Comparison of ENCODE assay signal across 8 cellular contexts in genomic region chr5:107571621-107572489, GRCh38.
DNase-seq lines count a peak whose midpoint lies in the region; ATAC-seq and TF ChIP-seq lines count a peak whose summit lies in the region.

No MANE protein-coding gene starts in this region.

- peaks cover 36% of the 10 kb centered on the region for H3K27me3 Mint-ChIP-seq in activated CD4-positive, alpha-beta T cell treated with anti-CD3 and anti-CD28 coated beads, Interleukin-2, amount 10 ng/mL, durations not matched to agents 24 days and 14 days

- H3K36me3 ChIP-seq in BJ (ENCODE audit: control insufficient read depth, insufficient read depth, low read length): no peaks in the 10 kb centered on the region
- no peaks in the 10 kb centered on the region for H3K36me3 ChIP-seq in liver (ENCODE audit: control insufficient read depth in 4 of 4, insufficient read depth in 3 of 4, low read depth in 1 of 4, low read length in 3 of 4)

- H3K9me3 ChIP-seq in liver (ENCODE audit: control insufficient read depth in 4 of 4, low read length in 3 of 4): no peaks in the 10 kb centered on the region

- H3K9ac ChIP-seq in liver (ENCODE audit: low read depth in 1 of 2, low read length in 2 of 2): peak overlapping the region; percentile 74 to 92

- H3K36me3 Mint-ChIP-seq in activated CD4-positive, alpha-beta T cell treated with anti-CD3 and anti-CD28 coated beads, Interleukin-2, amount 10 ng/mL, durations not matched to agents 24 days and 14 days (ENCODE audit: low read depth): no peaks in the 10 kb centered on the region

- CTCF ChIA-PET in BJ (lab: Yijun Ruan, JAX): interaction anchor here (0.5 to 3.3 kb wide), 27 partner anchors 9 to 700 kb away, joined by 3 to 33 read pairs (median 4); no protein-coding TSS in a partner anchor

- H3K4me3 ChIP-seq in BJ (ENCODE audit: low read depth, low read length) (peak overlapping the region; percentile 33), liver (ENCODE audit: low read depth in 1 of 3, low read length in 3 of 3) (peak overlapping the region; percentile 34 to 88 (median 46))

- no peak overlapping the region for H3K27ac Mint-ChIP-seq in activated CD4-positive, alpha-beta T cell treated with anti-CD3 and anti-CD28 coated beads, Interleukin-2, amount 10 ng/mL, durations not matched to agents 24 days and 14 days

- peaks cover 16% of the 10 kb centered on the region for H3K4me1 Mint-ChIP-seq in activated CD4-positive, alpha-beta T cell treated with anti-CD3 and anti-CD28 coated beads, Interleukin-2, amount 10 ng/mL, durations not matched to agents 24 days and 14 days

- TF ChIP-seq CTCF in BJ (IDR thresholded peaks at IDR 0.05; ENCODE audit: insufficient read depth, low read depth, low read length) (peak; percentile 96), liver (IDR thresholded peaks at IDR 0.05; ENCODE audit: low read depth, low read length, missing input control) (peak; percentile 98)

- peaks cover 0 to 14% (median 5%) of the 10 kb centered on the region in 4 donors for H3K4me1 ChIP-seq in liver (ENCODE audit: control insufficient read depth in 4 of 4, insufficient read depth in 4 of 4, low read length in 3 of 4)

- H3K27me3 ChIP-seq in BJ (ENCODE audit: control insufficient read depth, insufficient read depth, low read length) (peaks cover 3% of the 10 kb centered on the region; the same call in 1 of the 2 replicates), liver (ENCODE audit: control insufficient read depth in 4 of 4, insufficient read depth in 4 of 4, low read length in 3 of 4) (no peaks in the 10 kb centered on the region)

- peak overlapping the region; percentile 80 for H3K4me3 Mint-ChIP-seq in activated CD4-positive, alpha-beta T cell treated with anti-CD3 and anti-CD28 coated beads, Interleukin-2, amount 10 ng/mL, durations not matched to agents 24 days and 14 days

- intact Hi-C loops in activated CD4-positive, alpha-beta T cell treated with anti-CD3 and anti-CD28 coated beads, Interleukin-2, amount 10 ng/mL, durations not matched to agents 24 days and 14 days (cut with micrococcal nuclease): loop anchor here (2.0 to 10.0 kb wide), 5 partner anchors 85 to 287 kb away; no protein-coding TSS in a partner anchor

- no peaks in the 10 kb centered on the region for H3K9me3 Mint-ChIP-seq in activated CD4-positive, alpha-beta T cell treated with anti-CD3 and anti-CD28 coated beads, Interleukin-2, amount 10 ng/mL, durations not matched to agents 24 days and 14 days

- peak; percentile 93 to 94 for TF ChIP-seq RAD21 in liver (IDR thresholded peaks at IDR 0.05)

- WGBS in liver: 2% methylated on average over 26 of the region's 26 CpGs

- peak; percentile 43 for DNase-seq in BJ (ENCODE audit: low read depth)
- peak; percentile 27 for DNase-seq in GM19240 (ENCODE audit: insufficient read length, low spot score)
- peak; percentile 76 for DNase-seq in NCI-H510A treated with DMSO at 0.1 percent for 48 hours (lab: John Stamatoyannopoulos, UW)
- peak; percentile 95 for DNase-seq in activated CD4-positive, alpha-beta T cell treated with anti-CD3 and anti-CD28 coated beads, Interleukin-2, amount 10 ng/mL, durations not matched to agents 24 days and 14 days
- DNase-seq in dermis blood vessel endothelial cell: peak; percentile 97
- DNase-seq in stimulated activated CD4-positive, alpha-beta T cell treated with anti-CD3 and anti-CD28 coated beads, Interleukin-2, amount 100 ng/mL, for 48 hours: peak; percentile 89 to 92

- peak; percentile 43 for ATAC-seq in HG03442 (IDR thresholded peaks at IDR 0.05; ENCODE audit: unreplicated experiment)

- POLR2A ChIA-PET in BJ (lab: Charles Lee): no interaction called here

- peak overlapping the region; percentile 67 to 87 for H3K27ac ChIP-seq in liver (ENCODE audit: low read depth in 1 of 2, low read length in 2 of 2)

TF ChIP-seq in liver, 16 proteins besides CTCF, POLR2A, EP300 and RAD21:
- no peak for TF ChIP-seq EGR1 (IDR thresholded peaks at IDR 0.05; ENCODE audit: low read depth in 2 of 2)
- peak; percentile 45 to 50 for TF ChIP-seq HNF4A (conservative IDR thresholded peaks at IDR 0.05)
- peak; percentile 33 for TF ChIP-seq ZBTB33 (IDR thresholded peaks at IDR 0.05)
- TF ChIP-seq MAX (IDR thresholded peaks at IDR 0.05): peak; percentile 43
- TF ChIP-seq SP1 (IDR thresholded peaks at IDR 0.05): peak; percentile 62
- TF ChIP-seq FOXA1 (IDR thresholded peaks at IDR 0.05): no peak
- TF ChIP-seq REST (IDR thresholded peaks at IDR 0.05): peak; percentile 80
- TF ChIP-seq YY1 (IDR thresholded peaks at IDR 0.05): peak; percentile 49
- no peak for TF ChIP-seq TAF1 (conservative IDR thresholded peaks at IDR 0.05)
- peak; percentile 49 to 58 for TF ChIP-seq RXRA (IDR thresholded peaks at IDR 0.05)

Comparison
In these comparisons a context has a peak if more than half of its experiments do, and no peak if none do; other contexts are left out.
1. Peak in every context shown above with its lines: DNase-seq, ATAC-seq, H3K4me3 ChIP-seq and H3K27ac ChIP-seq.
2. DNase-seq: peak in every context shown above with its lines; median percentile 97 in dermis blood vessel endothelial cell; 95 in activated CD4-positive, alpha-beta T cell treated with anti-CD3 and anti-CD28 coated beads, Interleukin-2, amount 10 ng/mL, durations not matched to agents 24 days and 14 days; 90 in stimulated activated CD4-positive, alpha-beta T cell treated with anti-CD3 and anti-CD28 coated beads, Interleukin-2, amount 100 ng/mL, for 48 hours; 76 in NCI-H510A treated with DMSO at 0.1 percent for 48 hours; 43 in BJ; 27 in GM19240.